ENCODE assay signal across 17 cellular contexts in genomic region chr4:3217266-3217665, GRCh38. TPM values are rescaled to one million over a fixed set of nuclear protein-coding genes. Genes with fewer than 3 reads are reported as not detected.
A peak's percentile ranks its signal among the peaks of the same experiment; 100 is the strongest.
DNase-seq lines count a peak whose midpoint lies in the region; ATAC-seq, FAIRE-seq and TF ChIP-seq lines count a peak whose summit lies in the region.
"Had no signal": no experiment of that assay in that cellular context is flagged by ENCODE, and none has a peak within 500 bp of the region (broad histone marks: within the 10 kb centered on the region; RNA-seq: fewer than 3 reads in every experiment).

No MANE protein-coding gene starts in this region.

- TF ChIP-seq POLR2A in GM12878 (IDR thresholded peaks at IDR 0.05; ENCODE audit: low read depth, low read length), result peak; percentile 29; the same call in 1 of the 2 replicates
- TF ChIP-seq POLR2A in sigmoid colon (IDR thresholded peaks at IDR 0.05), result no peak
- TF ChIP-seq POLR2A in H54 (IDR thresholded peaks at IDR 0.05; ENCODE audit: low read depth, low read length), result no peak
- no peak for TF ChIP-seq POLR2A in testis (IDR thresholded peaks at IDR 0.05)

- H3K9me3 Mint-ChIP-seq in activated T-cell treated with anti-CD3 and anti-CD28 coated beads, Interleukin-2, amount 50 U/mL, for 24 hours, result no peaks in the 10 kb centered on the region
- H3K9me3 Mint-ChIP-seq: CD4-positive, alpha-beta T cell had no signal

- no peak overlapping the region for H3K27ac ChIP-seq in GM12878 (ENCODE audit: control insufficient read depth, insufficient read depth)
- H3K27ac ChIP-seq in sigmoid colon, result no peak overlapping the region
- no peak overlapping the region for H3K27ac ChIP-seq in testis
- H3K27ac ChIP-seq: GM23248, HL-60 had no signal

- H4K20me1 ChIP-seq in GM12878 (ENCODE audit: control insufficient read depth, insufficient read depth), result no peaks in the 10 kb centered on the region

- no peak overlapping the region for H3K4me2 ChIP-seq in GM12878 (ENCODE audit: control insufficient read depth, insufficient read depth)

- TF ChIP-seq EP300 in GM12878 (IDR thresholded peaks at IDR 0.05; ENCODE audit: borderline replicate concordance in 1 of 2, control insufficient read depth in 1 of 2, low read depth in 2 of 2, low read length in 2 of 2) (no peak), sigmoid colon (IDR thresholded peaks at IDR 0.05) (no peak)

- H3K36me3 ChIP-seq in BE2C, result peaks cover 53% of the 10 kb centered on the region
- peaks cover 39 to 65% of the 10 kb centered on the region in 2 experiments for H3K36me3 ChIP-seq in GM12878 (ENCODE audit: control insufficient read depth in 2 of 2, insufficient read depth in 2 of 2, low read length in 1 of 2)
- H3K36me3 ChIP-seq in sigmoid colon, result peaks cover 29 to 97% (median 66%) of the 10 kb centered on the region in 4 donors
- no peaks in the 10 kb centered on the region for H3K36me3 ChIP-seq in testis (ENCODE audit: low read depth, missing control alignments)

- ATAC-seq in GM12878, result no peak

- H3K9ac ChIP-seq in GM12878 (ENCODE audit: control insufficient read depth, insufficient read depth, low read length), result no peak overlapping the region
- H3K9ac ChIP-seq: GM23248 had no signal

- H2AFZ ChIP-seq in GM12878 (ENCODE audit: control insufficient read depth, low read depth, low read length), result no peak overlapping the region
- H2AFZ ChIP-seq: GM23248 had no signal

- H3K4me1 ChIP-seq in BE2C (no peaks in the 10 kb centered on the region; the same call in 1 of the 2 replicates), GM12878 (ENCODE audit: control insufficient read depth, insufficient read depth, low read length) (no peaks in the 10 kb centered on the region), sigmoid colon (no peaks in the 10 kb centered on the region), testis (no peaks in the 10 kb centered on the region)

- POLR2A ChIA-PET in GM12878 (lab: Charles Lee), result no interaction called here

- H3K4me3 ChIP-seq in BE2C (ENCODE audit: low read depth, low read length), result no peak overlapping the region
- no peak overlapping the region for H3K4me3 ChIP-seq in GM12878
- H3K4me3 ChIP-seq in sigmoid colon, result no peak overlapping the region
- H3K4me3 ChIP-seq in testis, result no peak overlapping the region
- H3K4me3 ChIP-seq: GM23248 had no signal

- H3K27me3 Mint-ChIP-seq in activated T-cell treated with anti-CD3 and anti-CD28 coated beads, Interleukin-2, amount 50 U/mL, for 24 hours, result no peaks in the 10 kb centered on the region
- H3K27me3 Mint-ChIP-seq: CD4-positive, alpha-beta T cell had no signal

- no peak for DNase-seq in activated T-cell treated with anti-CD3 and anti-CD28 coated beads, Interleukin-2, amount 50 U/mL, for 24 hours
- no peak for DNase-seq in activated T-cell treated with anti-CD3 and anti-CD28 coated beads, Interleukin-2, amount 50 U/mL, for 48 hours
- peak; percentile 0 for DNase-seq in BE2C
- DNase-seq in GM12878 (ENCODE audit: low read depth, low spot score), result no peak
- DNase-seq in sigmoid colon, result peak; percentile 32
- no peak for DNase-seq in activated CD4-positive, CD25-positive, alpha-beta regulatory T cell (lab: John Stamatoyannopoulos, UW)
- no peak for DNase-seq in H54 (ENCODE audit: insufficient read length, low spot score)
- no peak for DNase-seq in testis
- DNase-seq: 8988T; C1 segment of cervical spinal cord; Calu3; CD4-positive, alpha-beta T cell; DMS 273 treated with DMSO at 0.1 percent for 48 hours; GM23248; H7 had no signal

- SMC1A ChIA-PET in GM12878 (lab: Charles Lee; ENCODE audit: uncharacterized antibody, unreplicated experiment), result no interaction called here

- CTCF ChIA-PET in GM12878 (lab: Yijun Ruan, JAX), result no interaction called here

- RAD21 ChIA-PET in GM12878 (lab: Charles Lee; ENCODE audit: unreplicated experiment), result no interaction called here

- no peak for FAIRE-seq in GM12878 (lab: Jason Lieb, UNC)
- no peak for FAIRE-seq in H54 (lab: Jason Lieb, UNC)
- FAIRE-seq: GM18507 had no signal

- H3K79me2 ChIP-seq in GM12878 (ENCODE audit: control insufficient read depth, insufficient read depth, low read length), result no peaks in the 10 kb centered on the region

- no TSS peak for BruUV-seq in GM12878 (replicated peaks; lab: Mats Ljungman, UMichigan)

- TF ChIP-seq RAD21 in GM12878 (IDR thresholded peaks at IDR 0.05; ENCODE audit: insufficient read depth, low read depth, low read length), result no peak

- no peaks in the 10 kb centered on the region for H3K4me1 Mint-ChIP-seq in activated T-cell treated with anti-CD3 and anti-CD28 coated beads, Interleukin-2, amount 50 U/mL, for 24 hours (ENCODE audit: low read depth)

- no peak overlapping the region for H3K4me3 Mint-ChIP-seq in activated T-cell treated with anti-CD3 and anti-CD28 coated beads, Interleukin-2, amount 50 U/mL, for 24 hours
- H3K4me3 Mint-ChIP-seq: CD4-positive, alpha-beta T cell had no signal

- H3K27me3 ChIP-seq in BE2C (no peaks in the 10 kb centered on the region), GM12878 (replicated peaks in 1 of 2; ENCODE audit: control insufficient read depth in 2 of 2, insufficient read depth in 2 of 2, low read length in 1 of 2) (no peaks in the 10 kb centered on the region), sigmoid colon (no peaks in the 10 kb centered on the region), testis (no peaks in the 10 kb centered on the region)

- in situ Hi-C loops in GM12878 (cut with MboI), result no loop called here

- TF ChIP-seq CTCF in BE2C (IDR thresholded peaks at IDR 0.05; ENCODE audit: low read depth, low read length) (no peak), GM12878 (IDR thresholded peaks at IDR 0.05 in 2 of 3, conservative IDR thresholded peaks at IDR 0.05 in 1 of 3; ENCODE audit: control insufficient read depth in 2 of 3, extremely low read depth in 1 of 3, insufficient read depth in 1 of 3, low read depth in 3 of 3, low read length in 3 of 3) (no peak), sigmoid colon (IDR thresholded peaks at IDR 0.05) (no peak), testis (IDR thresholded peaks at IDR 0.05) (no peak)

- peaks cover 97% of the 10 kb centered on the region for H3K36me3 Mint-ChIP-seq in activated T-cell treated with anti-CD3 and anti-CD28 coated beads, Interleukin-2, amount 50 U/mL, for 24 hours (ENCODE audit: low read depth)

- intact Hi-C loops in GM12878 (cut with micrococcal nuclease; ENCODE audit: unreplicated experiment) (no loop called here), sigmoid colon (cut with DNase I) (no loop called here), testis (cut with DNase I; ENCODE audit: low total_unique reads) (no loop called here)

- 100% methylated on average over 2 of the region's 2 CpGs for WGBS in GM12878 (ENCODE audit: insufficient coverage, insufficient replicate concordance, low lambda C conversion rate, missing lambda C conversion rate)
- 91 to 94% methylated on average over 2 of the region's 2 CpGs for WGBS in sigmoid colon, 2 donors
- 85 to 100% methylated on average over 2 of the region's 2 CpGs for WGBS in testis, 2 donors

- H3K9me3 ChIP-seq in BE2C (no peaks in the 10 kb centered on the region), GM12878 (replicated peaks; ENCODE audit: control insufficient read depth, insufficient read depth, low read length) (no peaks in the 10 kb centered on the region), sigmoid colon (no peaks in the 10 kb centered on the region), testis (no peaks in the 10 kb centered on the region)

- H3K27ac Mint-ChIP-seq in activated T-cell treated with anti-CD3 and anti-CD28 coated beads, Interleukin-2, amount 50 U/mL, for 24 hours, result peak overlapping the region; percentile 60
- H3K27ac Mint-ChIP-seq: CD4-positive, alpha-beta T cell had no signal

RNA-seq across cellular contexts. Expression of gene MSANTD1, which starts 31.7 kb away (rescaled TPM):
- 0.19 TPM for polyA plus RNA-seq in BE2C (2012; ENCODE audit: insufficient read depth, insufficient read length, low read depth)
- total RNA-seq in GM12878 (2013; cell fraction: nucleolus; rRNA removed), result 3.4 and 3.6 TPM in 2 replicates
- total RNA-seq in GM12878 (2014; rRNA removed) (0.11 and 0.28 TPM in 2 replicates), GM12878 (2014; rRNA removed; fragmentation: Illumina TruSeq; extraction: Trizol) (0.14 and 0.22 TPM in 2 replicates), GM12878 (2021) (0.37 and 0.87 TPM in 2 replicates), sigmoid colon (1 to 10 TPM in 2 of 4 donors, under 1 TPM in 2; 0.16 to 1.2 (median 0.73) TPM), testis (10 to 100 TPM; 10.1 to 10.3 TPM)
- polyA plus RNA-seq in GM12878 (2011; ENCODE audit: low read depth), result 0.16 TPM
- polyA plus RNA-seq in GM12878 (2011; rRNA removed) (0.04 and 0.11 TPM in 2 replicates), GM12878 (2014; fragmentation: Illumina TruSeq; extraction: Trizol) (0.07 TPM in 1 of 2 replicates, not detected in the other), GM12878 (2014; fragmentation: Nextera tagmentation; extraction: Ambion mirVana) (not detected), GM12878 (2014; rRNA removed) (0.22 and 0.38 TPM in 2 replicates), GM12878 (2016; fragmentation: Nextera tagmentation; extraction: Ambion mirVana) (under 1 TPM; 0.21 to 0.55 TPM), sigmoid colon (under 1 TPM in 2 of 3 donors, not detected in 1; under 0.01 to 0.44 TPM), testis (ENCODE audit: insufficient read depth, low read depth, low replicate concordance) (3.6 TPM)
- polyA plus RNA-seq in GM12878 (2011; cell fraction: cytosol; rRNA removed), result 0.04 and 0.10 TPM in 2 replicates
- 2.0 and 2.1 TPM in 2 replicates for polyA plus RNA-seq in GM12878 (2011; cell fraction: nucleus; rRNA removed)
- polyA plus RNA-seq in GM12878 (2012), result 0.38 and 0.49 TPM in 2 replicates
- polyA minus RNA-seq in GM12878 (2011; rRNA and poly(A)+ RNA removed), result 0.59 and 0.62 TPM in 2 replicates
- not detected in 2 replicates for polyA minus RNA-seq in GM12878 (2011; cell fraction: cytosol; rRNA and poly(A)+ RNA removed)
- polyA minus RNA-seq in GM12878 (2011; cell fraction: nucleus; rRNA and poly(A)+ RNA removed), result 1.3 and 3.3 TPM in 2 replicates
- total RNA-seq: GM23248 had no signal
- polyA plus RNA-seq: GM23248 had no signal

Comparison
In these comparisons a context has a peak if more than half of its experiments do, and no peak if none do; other contexts are left out.
1. DNase-seq: peak in BE2C (single experiment) and sigmoid colon (single experiment); none in activated T-cell treated with anti-CD3 and anti-CD28 coated beads, Interleukin-2, amount 50 U/mL, for 24 hours (single experiment), activated T-cell treated with anti-CD3 and anti-CD28 coated beads, Interleukin-2, amount 50 U/mL, for 48 hours (0 of 2), GM12878 (single experiment), activated CD4-positive, CD25-positive, alpha-beta regulatory T cell (0 of 4), H54 (single experiment) and testis (single experiment).